In genomic region chr7:2175514-2175913, GRCh38 we compare ENCODE assay signal across 8 cellular contexts. TPM values are rescaled to one million over a fixed set of nuclear protein-coding genes. Genes with fewer than 3 reads are reported as not detected.
DNase-seq lines count a peak whose midpoint lies in the region; ATAC-seq lines count a peak whose summit lies in the region.

No MANE protein-coding gene starts in this region.

- H3K4me3 ChIP-seq in BLaER1 (no peak overlapping the region), SJCRH30 (no peak overlapping the region)

- H3K27me3 ChIP-seq in BLaER1, result no peaks in the 10 kb centered on the region
- no peaks in the 10 kb centered on the region for H3K27me3 ChIP-seq in SJCRH30

- H3K4me2 ChIP-seq in BLaER1, result peak overlapping the region; percentile 76

- H4K20me1 ChIP-seq in BLaER1, result no peaks in the 10 kb centered on the region

- H3K36me3 ChIP-seq in BLaER1 (peaks cover 22% of the 10 kb centered on the region), SJCRH30 (no peaks in the 10 kb centered on the region)

- H3K27ac ChIP-seq in BLaER1 (no peak overlapping the region), SJCRH30 (peak overlapping the region; percentile 9)

- peak; percentile 68 to 77 for DNase-seq in SJCRH30
- peak; percentile 99 for DNase-seq in fibroblast of peridontal ligament (ENCODE audit: extremely low read depth)
- peak; percentile 92 for DNase-seq in non-pigmented ciliary epithelial cell (ENCODE audit: low read depth)
- no peak for DNase-seq in activated T-cell treated with anti-CD3 and anti-CD28 coated beads, Interleukin-2, amount 50 U/mL, for 1 hour

- peaks cover 85% of the 10 kb centered on the region for H3K4me1 ChIP-seq in BLaER1
- peaks cover 12% of the 10 kb centered on the region for H3K4me1 ChIP-seq in SJCRH30

- peaks cover 12% of the 10 kb centered on the region; the same call in 1 of the 2 replicates for H3K9me3 ChIP-seq in BLaER1
- no peaks in the 10 kb centered on the region for H3K9me3 ChIP-seq in SJCRH30 (replicated peaks)

- H3K9ac ChIP-seq in BLaER1, result no peak overlapping the region

- ATAC-seq in HG03025 (IDR thresholded peaks at IDR 0.05; ENCODE audit: low FRiP score, unreplicated experiment) (no peak), HG03045 (IDR thresholded peaks at IDR 0.05; ENCODE audit: unreplicated experiment) (no peak), HG03135 (IDR thresholded peaks at IDR 0.05; ENCODE audit: unreplicated experiment) (no peak)

RNA-seq across cellular contexts. Expression of gene MAD1L1, which starts 57.2 kb away (rescaled TPM):
- 25.9 and 31.5 TPM in 2 replicates for total RNA-seq in SJCRH30 (2014; rRNA removed; shearing (Covaris generic))
